Comparison of ENCODE assay signal across 7 cellular contexts in genomic region chr5:120932480-120932879, GRCh38.
"Had no signal": no experiment of that assay in that cellular context is flagged by ENCODE, and none has a peak within 500 bp of the region (broad histone marks: within the 10 kb centered on the region; RNA-seq: fewer than 3 reads in every experiment).

No MANE protein-coding gene starts in this region.

- DNase-seq: GM23248, H9, HCEC 1CT, KBM-7 had no signal

- H3K36me3 Mint-ChIP-seq: IgD-negative memory B cell had no signal

- FAIRE-seq: HepG2 had no signal

- H3K4me3 Mint-ChIP-seq: H9, IgD-negative memory B cell had no signal

- H3K27me3 Mint-ChIP-seq: IgD-negative memory B cell had no signal

- H3K4me1 Mint-ChIP-seq: IgD-negative memory B cell had no signal

- H3K9me3 Mint-ChIP-seq: H9 had no signal

- H3K9ac ChIP-seq: GM23248 had no signal

- H3K27ac ChIP-seq: GM23248, HL-60 had no signal

- H3K27ac Mint-ChIP-seq: H9, IgD-negative memory B cell had no signal

- H3K4me3 ChIP-seq: GM23248 had no signal

- H2AFZ ChIP-seq: GM23248 had no signal

- ATAC-seq: HepG2 had no signal
